ENCODE assay signal across 8 cellular contexts in genomic region chr11:10606536-10607208, GRCh38. TPM values are rescaled to one million over a fixed set of nuclear protein-coding genes. Genes with fewer than 3 reads are reported as not detected.
A peak's percentile ranks its signal among the peaks of the same experiment; 100 is the strongest.
DNase-seq lines count a peak whose midpoint lies in the region; ATAC-seq, FAIRE-seq and TF ChIP-seq lines count a peak whose summit lies in the region.

No MANE protein-coding gene starts in this region.

- H3K9me3 Mint-ChIP-seq in GM23338 (no peaks in the 10 kb centered on the region), nephron progenitor cell (no peaks in the 10 kb centered on the region)

- H3K36me3 Mint-ChIP-seq in GM23338 (ENCODE audit: low read depth), result no peaks in the 10 kb centered on the region
- peaks cover 9% of the 10 kb centered on the region for H3K36me3 Mint-ChIP-seq in nephron progenitor cell (ENCODE audit: low read depth)

- peaks cover 29% of the 10 kb centered on the region for H3K4me1 ChIP-seq in endothelial cell of umbilical vein (ENCODE audit: control insufficient read depth, extremely low read depth, insufficient read depth, low read length)
- 0 out of 2 replicates have a peak, but pooled peaks cover 6% of the 10 kb centered on the region for H3K4me1 ChIP-seq in GM23338 (ENCODE audit: insufficient read depth)

- no peak overlapping the region for H2AFZ ChIP-seq in endothelial cell of umbilical vein (ENCODE audit: low read depth, low read length)
- H2AFZ ChIP-seq in GM23338, result no peak overlapping the region

- no peaks in the 10 kb centered on the region for H3K9me3 ChIP-seq in endothelial cell of umbilical vein (replicated peaks; ENCODE audit: control insufficient read depth, insufficient read depth, low read length)

- H3K27me3 ChIP-seq in endothelial cell of umbilical vein (ENCODE audit: control insufficient read depth in 2 of 2, insufficient read depth in 2 of 2, low read length in 2 of 2) (peaks cover 0 to 1% of the 10 kb centered on the region in 2 experiments), GM23338 (ENCODE audit: insufficient read depth) (no peaks in the 10 kb centered on the region)

- no peak overlapping the region for H3K4me3 Mint-ChIP-seq in GM23338
- no peak overlapping the region for H3K4me3 Mint-ChIP-seq in nephron progenitor cell

- dilution Hi-C loops in endothelial cell of umbilical vein (cut with MboI; ENCODE audit: extremely low pct_ligation_motif_present, low sequenced_read_pairs), result no loop called here

- intact Hi-C loops in endothelial cell of umbilical vein (cut with micrococcal nuclease), result loop anchor here (2.0 to 5.0 kb wide), 2 partner anchors 36 to 66 kb away; partner anchors contain the start of gene RNF141

- no peak for FAIRE-seq in endothelial cell of umbilical vein (lab: Jason Lieb, UNC)

- H3K27ac Mint-ChIP-seq in GM23338 (no peak overlapping the region), nephron progenitor cell (no peak overlapping the region)

- CTCF ChIA-PET in endothelial cell of umbilical vein (lab: Charles Lee), result interaction anchor here (0.8 to 3.7 kb wide), 11 partner anchors 8 to 240 kb away, joined by 3 to 15 read pairs (median 4); partner anchors contain the start of gene RNF141

- H3K36me3 ChIP-seq in endothelial cell of umbilical vein (ENCODE audit: control insufficient read depth in 2 of 2, extremely low read depth in 1 of 2, insufficient read depth in 2 of 2, low read length in 2 of 2) (no peaks in the 10 kb centered on the region), GM23338 (ENCODE audit: insufficient read depth) (no peaks in the 10 kb centered on the region)

- no TSS peak for BruUV-seq in endothelial cell of umbilical vein (replicated peaks; lab: Mats Ljungman, UMichigan)

- H3K9me2 ChIP-seq in GM23338 (ENCODE audit: insufficient read depth), result peaks cover 4% of the 10 kb centered on the region; the same call in 1 of the 2 replicates

- H3K27ac ChIP-seq in endothelial cell of umbilical vein (ENCODE audit: insufficient read depth, low read depth, low read length) (peak overlapping the region; percentile 25), GM23338 (ENCODE audit: low read depth) (no peak overlapping the region)

- H3K4me3 ChIP-seq in endothelial cell of umbilical vein (replicated peaks in 1 of 3; ENCODE audit: insufficient read depth in 1 of 3, low read depth in 1 of 3, low read length in 3 of 3) (no peak overlapping the region), GM23338 (no peak overlapping the region)

- H3K27me3 Mint-ChIP-seq in GM23338 (ENCODE audit: insufficient read depth, low read depth, poor library complexity) (no peaks in the 10 kb centered on the region), nephron progenitor cell (ENCODE audit: low read depth, poor library complexity) (peaks cover 6% of the 10 kb centered on the region)

- no peak for TF ChIP-seq POLR2A in endothelial cell of umbilical vein (IDR thresholded peaks at IDR 0.05; ENCODE audit: low read depth, low read length)

- H4K20me1 ChIP-seq in endothelial cell of umbilical vein (replicated peaks; ENCODE audit: control insufficient read depth, extremely low read depth, insufficient read depth, low read length), result no peaks in the 10 kb centered on the region
- H4K20me1 ChIP-seq in GM23338 (replicated peaks; ENCODE audit: insufficient read depth), result no peaks in the 10 kb centered on the region

- POLR2A ChIA-PET in endothelial cell of umbilical vein (lab: Charles Lee), result interaction anchor here (0.6 to 1.0 kb wide), 4 partner anchors 11 to 66 kb away, joined by 3 read pairs; partner anchors contain the start of gene RNF141

- H3K9ac ChIP-seq in endothelial cell of umbilical vein (replicated peaks; ENCODE audit: extremely low read depth, insufficient read depth, low read length), result no peak overlapping the region

- DNase-seq in Kasumi-1 (lab: John Stamatoyannopoulos, UW) (peak; percentile 64 to 82), endothelial cell of umbilical vein (ENCODE audit: low read depth, low spot score) (peak; percentile 79), renal cortical epithelial cell (ENCODE audit: low read depth) (peak; percentile 74), amygdala (lab: John Stamatoyannopoulos, UW) (no peak), GM23338 (ENCODE audit: low spot score) (no peak), NCI-H524 (lab: John Stamatoyannopoulos, UW) (no peak), nephron progenitor cell (no peak)

- peaks cover 12% of the 10 kb centered on the region for H3K4me1 Mint-ChIP-seq in GM23338
- peaks cover 38% of the 10 kb centered on the region for H3K4me1 Mint-ChIP-seq in nephron progenitor cell

- H3K79me2 ChIP-seq in endothelial cell of umbilical vein (ENCODE audit: control insufficient read depth, insufficient read depth, low read length), result no peaks in the 10 kb centered on the region
- no peaks in the 10 kb centered on the region for H3K79me2 ChIP-seq in GM23338 (replicated peaks; ENCODE audit: insufficient read depth)

- TF ChIP-seq CTCF in endothelial cell of umbilical vein (IDR thresholded peaks at IDR 0.05; ENCODE audit: extremely low read depth in 1 of 2, insufficient read depth in 1 of 2, low read depth in 1 of 2, low read length in 2 of 2) (no peak), GM23338 (conservative IDR thresholded peaks at IDR 0.05; ENCODE audit: low read depth in 2 of 2) (no peak), nephron progenitor cell (IDR thresholded peaks at IDR 0.05) (no peak)

- peak overlapping the region; percentile 70 for H3K4me2 ChIP-seq in endothelial cell of umbilical vein (ENCODE audit: insufficient read depth, low read length)
- no peak overlapping the region for H3K4me2 ChIP-seq in GM23338

- no peaks in the 10 kb centered on the region for H3K9me1 ChIP-seq in endothelial cell of umbilical vein (replicated peaks; ENCODE audit: control insufficient read depth, extremely low read depth, insufficient read depth, low read length)

- ATAC-seq in GM19351 (IDR thresholded peaks at IDR 0.05; ENCODE audit: unreplicated experiment) (peak; percentile 81), GM23338 (no peak)

- H3F3A ChIP-seq in GM23338 (replicated peaks; ENCODE audit: low read depth), result no peaks in the 10 kb centered on the region

TF ChIP-seq in endothelial cell of umbilical vein, 7 proteins besides CTCF, POLR2A, EP300 and RAD21:
- no peak for TF ChIP-seq MAX (IDR thresholded peaks at IDR 0.05; ENCODE audit: insufficient read depth, insufficient read length)
- peak; percentile 2 for TF ChIP-seq JUN (IDR thresholded peaks at IDR 0.05; ENCODE audit: borderline replicate concordance, insufficient read depth, insufficient read length, low read depth)
- TF ChIP-seq EZH2 (IDR thresholded peaks at IDR 0.05; ENCODE audit: borderline replicate concordance, low read depth, low read length, severe bottlenecking), result no peak

TF ChIP-seq in GM23338, 12 proteins besides CTCF, POLR2A, EP300 and RAD21 (continues in another document):
- TF ChIP-seq ZNF331 (CRISPR knock-in tag; IDR thresholded peaks at IDR 0.05; ENCODE audit: low read depth) (no peak), ZNF114 (CRISPR knock-in tag; IDR thresholded peaks at IDR 0.05) (no peak), EZH2phosphoT487 (IDR thresholded peaks at IDR 0.05; ENCODE audit: unreplicated experiment) (no peak), POLR2AphosphoS5 (IDR thresholded peaks at IDR 0.05; ENCODE audit: low read depth) (no peak)

RNA-seq across cellular contexts. Expression of gene LYVE1, which starts 38.2 kb away (rescaled TPM):
- total RNA-seq in endothelial cell of umbilical vein (1.5 and 7.6 TPM in 2 replicates), renal cortical epithelial cell (0.05 and 0.17 TPM in 2 replicates)
- polyA plus RNA-seq in endothelial cell of umbilical vein (4.6 and 5.3 TPM in 2 replicates), GM23338 (2016; fragmentation: Nextera tagmentation; extraction: Ambion mirVana) (not detected in 2 replicates)
- 1.9 and 3.3 TPM in 2 replicates for polyA plus RNA-seq in endothelial cell of umbilical vein (2011; cell fraction: cytosol; rRNA removed)
- 3.0 and 3.1 TPM in 2 replicates for polyA plus RNA-seq in endothelial cell of umbilical vein (2011; cell fraction: nucleus; rRNA removed)
- 10.6 and 25.1 TPM in 2 replicates for polyA plus RNA-seq in endothelial cell of umbilical vein (2012)
- 5.2 and 12.6 TPM in 2 replicates for polyA minus RNA-seq in endothelial cell of umbilical vein
- not detected for polyA minus RNA-seq in endothelial cell of umbilical vein (2011; cell fraction: cytosol; rRNA and poly(A)+ RNA removed)
- polyA minus RNA-seq in endothelial cell of umbilical vein (2011; cell fraction: nucleus; rRNA and poly(A)+ RNA removed), result 1.0 and 2.4 TPM in 2 replicates
- 0.94 TPM in 1 of 2 replicates, not detected in the other for total RNA-seq in GM23338 (2014; rRNA removed; shearing (Covaris generic))

Comparison
In these comparisons a context has a peak if more than half of its experiments do, and no peak if none do; other contexts are left out.
1. DNase-seq: peak in Kasumi-1 (2 of 2), endothelial cell of umbilical vein (single experiment) and renal cortical epithelial cell (single experiment); none in amygdala (0 of 56), GM23338 (single experiment), NCI-H524 (0 of 2) and nephron progenitor cell (single experiment).